In genomic region chr1:9657521-9658032, GRCh38 we compare ENCODE assay signal across 15 cellular contexts. TPM values are rescaled to one million over a fixed set of nuclear protein-coding genes. Genes with fewer than 3 reads are reported as not detected.
DNase-seq lines count a peak whose midpoint lies in the region; ATAC-seq and TF ChIP-seq lines count a peak whose summit lies in the region.
"Had no signal": no experiment of that assay in that cellular context is flagged by ENCODE, and none has a peak within 500 bp of the region (broad histone marks: within the 10 kb centered on the region; RNA-seq: fewer than 3 reads in every experiment).

No MANE protein-coding gene starts in this region.

- H3K27ac ChIP-seq in HL-60 (replicated peaks), result peak overlapping the region; percentile 28; the same call in 1 of the 2 replicates
- H3K27ac ChIP-seq: lower lobe of right lung, skin epidermis, thyroid gland had no signal

- H3K9me3 Mint-ChIP-seq in T-helper 1 cell treated with Interleukin-12 subunit alpha and Interleukin-12 subunit beta and Interleukin-4 antibody, amounts not matched to agents 30 μg/mL and 1 μg/mL, for 36 hours, result no peaks in the 10 kb centered on the region
- H3K9me3 Mint-ChIP-seq in activated T-cell treated with anti-CD3 and anti-CD28 coated beads, Interleukin-2, amount 50 U/mL, for 72 hours, result no peaks in the 10 kb centered on the region
- no peaks in the 10 kb centered on the region for H3K9me3 Mint-ChIP-seq in natural killer cell

- H3K27me3 ChIP-seq in HL-60 (ENCODE audit: insufficient read depth, poor library complexity, severe bottlenecking), result no peaks in the 10 kb centered on the region
- H3K27me3 ChIP-seq: thyroid gland had no signal

- no peak for DNase-seq in T-helper 1 cell
- no peak for DNase-seq in HL-60 (ENCODE audit: low read depth in 1 of 2, low spot score in 1 of 2)
- DNase-seq in activated T-cell treated with anti-CD3 and anti-CD28 coated beads, Interleukin-2, amount 50 U/mL, for 72 hours, result peak; percentile 29 to 33
- no peak for DNase-seq in natural killer cell
- DNase-seq in retina, result no peak
- DNase-seq: 8988T, Calu3, lower lobe of right lung, MM.1S, SW 1271, thyroid gland had no signal

- H3K27me3 Mint-ChIP-seq in T-helper 1 cell treated with Interleukin-12 subunit alpha and Interleukin-12 subunit beta and Interleukin-4 antibody, amounts not matched to agents 30 μg/mL and 1 μg/mL, for 36 hours (ENCODE audit: low read depth), result no peaks in the 10 kb centered on the region
- H3K27me3 Mint-ChIP-seq in activated T-cell treated with anti-CD3 and anti-CD28 coated beads, Interleukin-2, amount 50 U/mL, for 72 hours (ENCODE audit: low read depth), result no peaks in the 10 kb centered on the region
- no peaks in the 10 kb centered on the region for H3K27me3 Mint-ChIP-seq in natural killer cell (ENCODE audit: low read depth in 2 of 2)

- H3K27ac Mint-ChIP-seq in T-helper 1 cell treated with Interleukin-12 subunit alpha and Interleukin-12 subunit beta and Interleukin-4 antibody, amounts not matched to agents 30 μg/mL and 1 μg/mL, for 36 hours, result peak overlapping the region; percentile 89
- peak overlapping the region; percentile 99 for H3K27ac Mint-ChIP-seq in activated T-cell treated with anti-CD3 and anti-CD28 coated beads, Interleukin-2, amount 50 U/mL, for 72 hours
- peak overlapping the region; percentile 92 to 96 for H3K27ac Mint-ChIP-seq in natural killer cell

- peaks cover 56% of the 10 kb centered on the region for H3K4me1 Mint-ChIP-seq in T-helper 1 cell treated with Interleukin-12 subunit alpha and Interleukin-12 subunit beta and Interleukin-4 antibody, amounts not matched to agents 30 μg/mL and 1 μg/mL, for 36 hours (ENCODE audit: low read depth)
- peaks cover 82% of the 10 kb centered on the region for H3K4me1 Mint-ChIP-seq in activated T-cell treated with anti-CD3 and anti-CD28 coated beads, Interleukin-2, amount 50 U/mL, for 72 hours (ENCODE audit: low read depth)
- H3K4me1 Mint-ChIP-seq in natural killer cell, result peaks cover 71 to 80% of the 10 kb centered on the region in 2 donors

- TF ChIP-seq CTCF in HL-60 (IDR thresholded peaks at IDR 0.05; ENCODE audit: insufficient read depth, low read length) (no peak), natural killer cell (IDR thresholded peaks at IDR 0.05) (no peak)

- intact Hi-C loops in natural killer cell (cut with micrococcal nuclease), result no loop called here

- ATAC-seq in activated T-cell treated with anti-CD3 and anti-CD28 coated beads, Interleukin-2, amount 50 U/mL, for 72 hours (replicated peaks in 1 of 2), result peak in 1 of 2 donors; percentile 3
- ATAC-seq in natural killer cell (no peak), HG02840 (IDR thresholded peaks at IDR 0.05; ENCODE audit: low FRiP score, unreplicated experiment) (no peak), HG03045 (IDR thresholded peaks at IDR 0.05; ENCODE audit: unreplicated experiment) (no peak)
- ATAC-seq: lower lobe of right lung had no signal

- no peak overlapping the region for H3K4me3 ChIP-seq in HL-60 (replicated peaks; ENCODE audit: insufficient read depth, low read length)
- H3K4me3 ChIP-seq: lower lobe of right lung, skin epidermis, thyroid gland had no signal

- H3K4me3 Mint-ChIP-seq in T-helper 1 cell treated with Interleukin-12 subunit alpha and Interleukin-12 subunit beta and Interleukin-4 antibody, amounts not matched to agents 30 μg/mL and 1 μg/mL, for 36 hours, result peak overlapping the region; percentile 84
- H3K4me3 Mint-ChIP-seq in activated T-cell treated with anti-CD3 and anti-CD28 coated beads, Interleukin-2, amount 50 U/mL, for 72 hours, result peak overlapping the region; percentile 88 to 99
- H3K4me3 Mint-ChIP-seq in natural killer cell, result peak overlapping the region; percentile 67

- peaks cover 52% of the 10 kb centered on the region for H3K36me3 Mint-ChIP-seq in T-helper 1 cell treated with Interleukin-12 subunit alpha and Interleukin-12 subunit beta and Interleukin-4 antibody, amounts not matched to agents 30 μg/mL and 1 μg/mL, for 36 hours (ENCODE audit: low read depth)
- H3K36me3 Mint-ChIP-seq in activated T-cell treated with anti-CD3 and anti-CD28 coated beads, Interleukin-2, amount 50 U/mL, for 72 hours (ENCODE audit: insufficient read depth in 2 of 2), result peaks cover 12 to 20% of the 10 kb centered on the region in 2 donors
- no peaks in the 10 kb centered on the region for H3K36me3 Mint-ChIP-seq in natural killer cell

RNA-seq across cellular contexts. Expression of gene PIK3CD, which starts 6.0 kb away (rescaled TPM):
- 100 to 1,000 TPM; 149 to 162 TPM for total RNA-seq in activated T-cell treated with anti-CD3 and anti-CD28 coated beads, Interleukin-2, amount 50 U/mL, for 72 hours
- total RNA-seq in natural killer cell, result 100 to 1,000 TPM; 171 to 240 (median 198) TPM

Comparison
In these comparisons a context has a peak if more than half of its experiments do, and no peak if none do; other contexts are left out.
1. DNase-seq: peak in activated T-cell treated with anti-CD3 and anti-CD28 coated beads, Interleukin-2, amount 50 U/mL, for 72 hours (2 of 2); none in T-helper 1 cell (0 of 5), HL-60 (0 of 2), natural killer cell (single experiment) and retina (single experiment).
2. Peak in every context shown above with its lines, with median percentiles within 50 percentile points of each other: H3K27ac Mint-ChIP-seq and H3K4me3 Mint-ChIP-seq.